ENCODE assay signal across 24 cellular contexts in genomic region chr7:15323545-15323944, GRCh38.
DNase-seq lines count a peak whose midpoint lies in the region; ATAC-seq lines count a peak whose summit lies in the region.
"Had no signal": no experiment of that assay in that cellular context is flagged by ENCODE, and none has a peak within 500 bp of the region (broad histone marks: within the 10 kb centered on the region; RNA-seq: fewer than 3 reads in every experiment).

No MANE protein-coding gene starts in this region.

- H3K9me3 Mint-ChIP-seq in activated T-cell treated with anti-CD3 and anti-CD28 coated beads, Interleukin-2, amount 50 U/mL, for 24 hours: no peaks in the 10 kb centered on the region
- H3K9me3 Mint-ChIP-seq: activated naive CD8-positive, alpha-beta T cell treated with anti-CD3 and anti-CD28 coated beads for 36 hours; activated T-helper 2 cell treated with anti-CD3 and anti-CD28 coated beads, Interferon-gamma antibody, Interleukin-2, Interleukin-4, amounts not matched to agents 10 μg/mL and 5 μg/mL and 100 μg/mL, durations not matched to agents 14 hours and 24 hours and 36 hours had no signal

- DNase-seq in Right ventricle myocardium superior: no peak
- no peak for DNase-seq in cardiac septum (ENCODE audit: low spot score)
- DNase-seq in amniotic epithelial cell (ENCODE audit: low read depth): peak; percentile 9
- no peak for DNase-seq in left lobe of liver (ENCODE audit: low spot score)
- no peak for DNase-seq in SKM-1 (lab: John Stamatoyannopoulos, UW; ENCODE audit: unreplicated experiment)
- no peak for DNase-seq in posterior vena cava (ENCODE audit: low spot score)
- DNase-seq in nucleus accumbens (lab: John Stamatoyannopoulos, UW): no peak
- DNase-seq in activated T-cell treated with anti-CD3 and anti-CD28 coated beads, Interleukin-2, amount 50 U/mL, for 24 hours: no peak
- DNase-seq: activated CD4-positive, alpha-beta T cell treated with anti-CD3 and anti-CD28 coated beads, Interleukin-2, amount 50 U/mL, for 4 hours; activated CD8-positive, alpha-beta memory T cell treated with anti-CD3 and anti-CD28 coated beads, Interleukin-2, amount 50 U/mL, for 4 hours; activated naive CD8-positive, alpha-beta T cell treated with anti-CD3 and anti-CD28 coated beads for 36 hours; C1 segment of cervical spinal cord; IMR-90; NCI-H1436; NCI-H510A treated with DMSO at 0.1 percent for 48 hours; psoas muscle; spleen; stimulated activated CD4-positive, alpha-beta T cell treated with anti-CD3 and anti-CD28 coated beads, Interleukin-4, amount 100 ng/mL, for 1 hour; stimulated activated naive CD4-positive, alpha-beta T cell; T-helper 9 cell; tibial artery had no signal

- intact Hi-C loops in Right ventricle myocardium superior (cut with DNase I) (loop anchor here (10.0 kb wide), 2 partner anchors 401 to 751 kb away; no protein-coding TSS in a partner anchor), cardiac septum (cut with DNase I) (loop anchor here (5.0 to 10.0 kb wide), 2 partner anchors 234 to 401 kb away; no protein-coding TSS in a partner anchor), posterior vena cava (cut with DNase I) (no loop called here)

- H3K4me1 Mint-ChIP-seq in activated T-cell treated with anti-CD3 and anti-CD28 coated beads, Interleukin-2, amount 50 U/mL, for 24 hours (ENCODE audit: low read depth): no peaks in the 10 kb centered on the region
- H3K4me1 Mint-ChIP-seq: activated naive CD8-positive, alpha-beta T cell treated with anti-CD3 and anti-CD28 coated beads for 36 hours had no signal

- no peak overlapping the region for H3K4me3 Mint-ChIP-seq in activated T-cell treated with anti-CD3 and anti-CD28 coated beads, Interleukin-2, amount 50 U/mL, for 24 hours
- H3K4me3 Mint-ChIP-seq: activated naive CD8-positive, alpha-beta T cell treated with anti-CD3 and anti-CD28 coated beads for 36 hours; WTC11 had no signal

- no peaks in the 10 kb centered on the region for H3K27me3 Mint-ChIP-seq in activated T-cell treated with anti-CD3 and anti-CD28 coated beads, Interleukin-2, amount 50 U/mL, for 24 hours
- H3K27me3 Mint-ChIP-seq: activated naive CD8-positive, alpha-beta T cell treated with anti-CD3 and anti-CD28 coated beads for 36 hours had no signal

- ATAC-seq in Right ventricle myocardium superior (ENCODE audit: poor library complexity) (peak; percentile 65), left lobe of liver (peak; percentile 68)
- ATAC-seq: A549, psoas muscle, WTC11 had no signal

- no peaks in the 10 kb centered on the region for H3K36me3 Mint-ChIP-seq in activated T-cell treated with anti-CD3 and anti-CD28 coated beads, Interleukin-2, amount 50 U/mL, for 24 hours (ENCODE audit: low read depth)
- H3K36me3 Mint-ChIP-seq: activated naive CD8-positive, alpha-beta T cell treated with anti-CD3 and anti-CD28 coated beads for 36 hours had no signal

- H3K27ac Mint-ChIP-seq in activated T-cell treated with anti-CD3 and anti-CD28 coated beads, Interleukin-2, amount 50 U/mL, for 24 hours: no peak overlapping the region
- H3K27ac Mint-ChIP-seq: activated naive CD8-positive, alpha-beta T cell treated with anti-CD3 and anti-CD28 coated beads for 36 hours; activated T-helper 2 cell treated with anti-CD3 and anti-CD28 coated beads, Interferon-gamma antibody, Interleukin-2, Interleukin-4, amounts not matched to agents 10 μg/mL and 5 μg/mL and 100 μg/mL, durations not matched to agents 14 hours and 24 hours and 36 hours; WTC11 had no signal

Comparison
In these comparisons a context has a peak if more than half of its experiments do, and no peak if none do; other contexts are left out.
1. intact Hi-C loops: an anchor here in Right ventricle myocardium superior (10.0 kb wide) and cardiac septum (5.0 to 10.0 kb wide); none called in posterior vena cava.